25 cellular contexts compared by ENCODE assay signal in genomic region chr14:77106666-77107065, GRCh38. TPM values are rescaled to one million over a fixed set of nuclear protein-coding genes. Genes with fewer than 3 reads are reported as not detected.
DNase-seq lines count a peak whose midpoint lies in the region; ATAC-seq, FAIRE-seq and TF ChIP-seq lines count a peak whose summit lies in the region.
"Had no signal": no experiment of that assay in that cellular context is flagged by ENCODE, and none has a peak within 500 bp of the region (broad histone marks: within the 10 kb centered on the region; RNA-seq: fewer than 3 reads in every experiment).

No MANE protein-coding gene starts in this region.

- H4K20me1 ChIP-seq in HepG2 (ENCODE audit: insufficient read depth, low read length): no peaks in the 10 kb centered on the region

- H3K27ac ChIP-seq in coronary artery (peak overlapping the region; percentile 4 to 5), right cardiac atrium (ENCODE audit: low read length) (peak overlapping the region; percentile 82), gastrocnemius medialis (peak overlapping the region; percentile 93 to 99 (median 98)), HepG2 (ENCODE audit: extremely low read length, insufficient read depth, low read length) (no peak overlapping the region)
- H3K27ac ChIP-seq: C4-2B, epithelial cell of prostate, right lobe of liver, SJSA1, testis had no signal

- DNase-seq in MV-4-11 (lab: John Stamatoyannopoulos, UW): peak; percentile 9
- no peak for DNase-seq in coronary artery (ENCODE audit: low spot score)
- DNase-seq in right cardiac atrium: no peak
- peak; percentile 57 to 62 for DNase-seq in gastrocnemius medialis
- no peak for DNase-seq in stimulated activated CD4-positive, alpha-beta T cell treated with anti-CD3 and anti-CD28 coated beads, Interleukin-2, amount 100 ng/mL, for 24 hours
- no peak for DNase-seq in HepG2 (ENCODE audit: low spot score)
- DNase-seq in stimulated activated effector memory CD8-positive, alpha-beta T cell treated with anti-CD3 and anti-CD28 coated beads, Interleukin-12 subunit alpha, Interleukin-12 subunit beta, amount 100 ng/mL, for 72 hours (ENCODE audit: low spot score in 2 of 2): no peak
- no peak for DNase-seq in H7
- DNase-seq: activated CD8-positive, alpha-beta memory T cell treated with anti-CD3 and anti-CD28 coated beads, Interleukin-2, amount 50 U/mL, for 48 hours; activated effector memory CD4-positive, alpha-beta T cell treated with Interleukin-2 at 50 U/mL for 16 hours; Calu3; islet precursor cell; Kasumi-1; mammary epithelial cell; NCI-H1105; NCI-H2081 treated with DMSO at 0.1 percent for 48 hours; right lobe of liver; testis had no signal

- H3K27ac Mint-ChIP-seq in stimulated activated effector memory CD8-positive, alpha-beta T cell treated with anti-CD3 and anti-CD28 coated beads, Interleukin-12 subunit alpha, Interleukin-12 subunit beta, amount 100 ng/mL, for 72 hours: no peak overlapping the region
- H3K27ac Mint-ChIP-seq: T-helper 1 cell treated with Interleukin-12 subunit alpha and Interleukin-12 subunit beta and Interleukin-4 antibody, amounts not matched to agents 30 μg/mL and 1 μg/mL, for 36 hours had no signal

- no peaks in the 10 kb centered on the region for H3K4me1 Mint-ChIP-seq in stimulated activated effector memory CD8-positive, alpha-beta T cell treated with anti-CD3 and anti-CD28 coated beads, Interleukin-12 subunit alpha, Interleukin-12 subunit beta, amount 100 ng/mL, for 72 hours

- intact Hi-C loops in right cardiac atrium (cut with DNase I): no loop called here
- intact Hi-C loops in gastrocnemius medialis (cut with DNase I; ENCODE audit: low total_unique reads): no loop called here
- intact Hi-C loops in HepG2 (cut with micrococcal nuclease; ENCODE audit: unreplicated experiment): no loop called here

- POLR2A ChIA-PET in HepG2 (lab: Yijun Ruan, JAX): no interaction called here

- H2AFZ ChIP-seq in HepG2 (ENCODE audit: low read length): no peak overlapping the region

- H3K36me3 Mint-ChIP-seq in stimulated activated effector memory CD8-positive, alpha-beta T cell treated with anti-CD3 and anti-CD28 coated beads, Interleukin-12 subunit alpha, Interleukin-12 subunit beta, amount 100 ng/mL, for 72 hours: peaks cover 28% of the 10 kb centered on the region

- TF ChIP-seq POLR2A in gastrocnemius medialis (IDR thresholded peaks at IDR 0.05) (no peak), HepG2 (IDR thresholded peaks at IDR 0.05; ENCODE audit: insufficient read depth in 1 of 2, low read depth in 2 of 2, low read length in 2 of 2) (no peak)

- H3K4me2 ChIP-seq in HepG2 (ENCODE audit: low read depth, low read length): no peak overlapping the region

- H3K4me3 ChIP-seq in coronary artery: no peak overlapping the region
- H3K4me3 ChIP-seq in right cardiac atrium (ENCODE audit: low read length): no peak overlapping the region
- no peak overlapping the region for H3K4me3 ChIP-seq in gastrocnemius medialis
- no peak overlapping the region for H3K4me3 ChIP-seq in HepG2 (replicated peaks in 1 of 3; ENCODE audit: insufficient read depth in 1 of 3, low read depth in 2 of 3, low read length in 3 of 3)
- no peak overlapping the region for H3K4me3 ChIP-seq in H7 (ENCODE audit: insufficient read depth, low read depth, low read length)
- H3K4me3 ChIP-seq: right lobe of liver, SJSA1, testis had no signal

- FAIRE-seq in HepG2 (lab: Jason Lieb, UNC): no peak
- FAIRE-seq: bronchial epithelial cell, HTR-8/SVneo had no signal

- TF ChIP-seq RAD21 in HepG2 (CRISPR knock-in tag; IDR thresholded peaks at IDR 0.05): no peak

- H3K27me3 ChIP-seq in right cardiac atrium (ENCODE audit: control insufficient read depth, insufficient read depth) (no peaks in the 10 kb centered on the region), gastrocnemius medialis (no peaks in the 10 kb centered on the region), HepG2 (ENCODE audit: control insufficient read depth in 1 of 2, insufficient read depth in 2 of 2, low read length in 2 of 2) (no peaks in the 10 kb centered on the region), H7 (ENCODE audit: control insufficient read depth, insufficient read depth, low read length) (no peaks in the 10 kb centered on the region)
- H3K27me3 ChIP-seq: right lobe of liver, SJSA1, testis had no signal

- no peak for TF ChIP-seq CTCF in coronary artery (IDR thresholded peaks at IDR 0.05)
- TF ChIP-seq CTCF in gastrocnemius medialis (IDR thresholded peaks at IDR 0.05 in 4 of 5, conservative IDR thresholded peaks at IDR 0.05 in 1 of 5): no peak
- TF ChIP-seq CTCF in HepG2 (CRISPR knock-in tag; IDR thresholded peaks at IDR 0.05): no peak

- H3K4me1 ChIP-seq in right cardiac atrium (ENCODE audit: control insufficient read depth, insufficient read depth, low read length) (peaks cover 18% of the 10 kb centered on the region), gastrocnemius medialis (peaks cover 97 to 100% of the 10 kb centered on the region in 2 donors), HepG2 (ENCODE audit: insufficient read depth, low read length) (no peaks in the 10 kb centered on the region)

- peaks cover 0 to 36% of the 10 kb centered on the region in 2 donors for H3K36me3 ChIP-seq in gastrocnemius medialis
- peaks cover 6 to 44% of the 10 kb centered on the region in 2 experiments for H3K36me3 ChIP-seq in HepG2 (replicated peaks in 1 of 2; ENCODE audit: control insufficient read depth in 1 of 2, insufficient read depth in 2 of 2, low read length in 2 of 2)
- peaks cover 3% of the 10 kb centered on the region for H3K36me3 ChIP-seq in H7 (replicated peaks; ENCODE audit: control insufficient read depth, insufficient read depth, low read length)

- ATAC-seq in right cardiac atrium (peak; percentile 47 to 54), gastrocnemius medialis (peak; percentile 62 to 84), HepG2 (no peak)
- no peak for ATAC-seq in stimulated activated effector memory CD8-positive, alpha-beta T cell treated with anti-CD3 and anti-CD28 coated beads, Interleukin-12 subunit alpha, Interleukin-12 subunit beta, amount 100 ng/mL, for 72 hours
- ATAC-seq: right lobe of liver had no signal

- 59% methylated on average over 3 of the region's 3 CpGs for WGBS in right cardiac atrium
- WGBS in HepG2 (ENCODE audit: low lambda C conversion rate): 100% methylated on average over 3 of the region's 3 CpGs

- CTCF ChIA-PET in HepG2 (lab: Yijun Ruan, JAX; ENCODE audit: low intra/inter-chr PET ratio, low total read pairs): no interaction called here

- H3K9me3 ChIP-seq in right cardiac atrium (ENCODE audit: control insufficient read depth, low read length) (no peaks in the 10 kb centered on the region), gastrocnemius medialis (no peaks in the 10 kb centered on the region), HepG2 (ENCODE audit: low read length) (no peaks in the 10 kb centered on the region)
- H3K9me3 ChIP-seq: right lobe of liver, SJSA1, testis had no signal

- H3K4me3 Mint-ChIP-seq in stimulated activated effector memory CD8-positive, alpha-beta T cell treated with anti-CD3 and anti-CD28 coated beads, Interleukin-12 subunit alpha, Interleukin-12 subunit beta, amount 100 ng/mL, for 72 hours: no peak overlapping the region
- H3K4me3 Mint-ChIP-seq: T-helper 1 cell treated with Interleukin-12 subunit alpha and Interleukin-12 subunit beta and Interleukin-4 antibody, amounts not matched to agents 30 μg/mL and 1 μg/mL, for 36 hours had no signal

- H3K9me3 Mint-ChIP-seq in stimulated activated effector memory CD8-positive, alpha-beta T cell treated with anti-CD3 and anti-CD28 coated beads, Interleukin-12 subunit alpha, Interleukin-12 subunit beta, amount 100 ng/mL, for 72 hours: no peaks in the 10 kb centered on the region
- H3K9me3 Mint-ChIP-seq: T-helper 1 cell treated with Interleukin-12 subunit alpha and Interleukin-12 subunit beta and Interleukin-4 antibody, amounts not matched to agents 30 μg/mL and 1 μg/mL, for 36 hours had no signal

- TF ChIP-seq EP300 in HepG2 (IDR thresholded peaks at IDR 0.05; ENCODE audit: low read depth in 2 of 2, low read length in 2 of 2): no peak
- TF ChIP-seq EP300 in HepG2 (CRISPR knock-in tag; IDR thresholded peaks at IDR 0.05; ENCODE audit: borderline replicate concordance): no peak

- H3K9ac ChIP-seq in HepG2 (ENCODE audit: insufficient read depth, low read depth, low read length): no peak overlapping the region

- no TSS peak for BruUV-seq in HepG2 (replicated peaks; lab: Mats Ljungman, UMichigan)

- in situ Hi-C loops in gastrocnemius medialis (cut with MboI; ENCODE audit: low sequenced_read_pairs in 4 of 4): loop anchor here in 3 of 4 donors (10.0 to 25.0 kb wide), 2 partner anchors 208 to 356 kb away; partner anchors contain the start of genes AHSA1 (in 1 of the 3) and VIPAS39 (in 1 of the 3)
- in situ Hi-C loops in HepG2 (cut with HindIII; ENCODE audit: extremely low pct_ligation_motif_present, low pct_unique_long_range_greater_than_20kb): no loop called here

- H3K79me2 ChIP-seq in HepG2 (ENCODE audit: insufficient read depth, low read length): no peaks in the 10 kb centered on the region

RNA-seq across cellular contexts. Expression of gene CIPC, which starts 8.6 kb away (rescaled TPM):
- total RNA-seq in right cardiac atrium: 10 to 100 TPM; 54.3 to 73.1 (median 65.9) TPM
- polyA plus RNA-seq in right cardiac atrium: 28.1 TPM
- 100 to 1,000 TPM; 114 to 178 (median 120) TPM for total RNA-seq in gastrocnemius medialis
- 13.9 and 18.4 TPM in 2 replicates for total RNA-seq in HepG2 (2016; rRNA removed; fragmentation: Illumina TruSeq; extraction: Trizol)
- total RNA-seq in HepG2 (2016; cell fraction: cytosol; rRNA removed; fragmentation: Illumina TruSeq; extraction: Trizol; ENCODE audit: low read depth): 1.6 and 1.7 TPM in 2 replicates
- 12.8 and 18.2 TPM in 2 replicates for total RNA-seq in HepG2 (2016; cell fraction: insoluble cytoplasmic fraction; rRNA removed; fragmentation: Illumina TruSeq; extraction: Trizol)
- 9.4 and 10.0 TPM in 2 replicates for total RNA-seq in HepG2 (2016; cell fraction: membrane; rRNA removed; fragmentation: Illumina TruSeq; extraction: Trizol)
- 8.0 and 10.3 TPM in 2 replicates for total RNA-seq in HepG2 (2016; cell fraction: nucleus; rRNA removed; fragmentation: Illumina TruSeq; extraction: Trizol)
- 6.0 and 7.6 TPM in 2 replicates for polyA plus RNA-seq in HepG2 (2011; rRNA removed)
- polyA plus RNA-seq in HepG2 (2011; cell fraction: cytosol; rRNA removed): 4.8 and 5.6 TPM in 2 replicates
- 3.6 and 4.9 TPM in 2 replicates for polyA plus RNA-seq in HepG2 (2011; cell fraction: nucleus; rRNA removed)
- polyA plus RNA-seq in HepG2 (2012): 4.0 and 4.3 TPM in 2 replicates
- polyA plus RNA-seq in HepG2 (2016; cell fraction: cytosol; fragmentation: Illumina TruSeq; extraction: Trizol; ENCODE audit: low read depth): 0.84 and 0.93 TPM in 2 replicates
- 12.4 and 12.8 TPM in 2 replicates for polyA plus RNA-seq in HepG2 (2016; cell fraction: insoluble cytoplasmic fraction; fragmentation: Illumina TruSeq; extraction: Trizol; ENCODE audit: low read depth)
- 3.3 and 4.4 TPM in 2 replicates for polyA plus RNA-seq in HepG2 (2016; cell fraction: membrane; fragmentation: Illumina TruSeq; extraction: Trizol; ENCODE audit: low read depth)
- polyA plus RNA-seq in HepG2 (2016; cell fraction: nucleus; fragmentation: Illumina TruSeq; extraction: Trizol; ENCODE audit: insufficient read depth, low read depth): 10.3 and 11.4 TPM in 2 replicates
- 11.9 and 19.0 TPM in 2 replicates for polyA minus RNA-seq in HepG2 (2011; rRNA and poly(A)+ RNA removed; ENCODE audit: low replicate concordance)
- 6.0 and 6.7 TPM in 2 replicates for polyA minus RNA-seq in HepG2 (2011; cell fraction: cytosol; rRNA and poly(A)+ RNA removed)
- 5.9 and 7.2 TPM in 2 replicates for polyA minus RNA-seq in HepG2 (2011; cell fraction: nucleus; rRNA and poly(A)+ RNA removed)
- total RNA-seq in H7 (2014; rRNA removed; shearing (Covaris generic)): 18.7 and 22.3 TPM in 2 replicates

RNA-seq across cellular contexts. Expression of gene ZDHHC22, which starts 34.9 kb away (rescaled TPM):
- not detected for total RNA-seq in right cardiac atrium
- polyA plus RNA-seq in right cardiac atrium: not detected
- total RNA-seq in gastrocnemius medialis: not detected
- total RNA-seq in HepG2 (2016; rRNA removed; fragmentation: Illumina TruSeq; extraction: Trizol): not detected in 2 replicates
- not detected in 2 replicates for total RNA-seq in HepG2 (2016; cell fraction: cytosol; rRNA removed; fragmentation: Illumina TruSeq; extraction: Trizol; ENCODE audit: low read depth)
- not detected in 2 replicates for total RNA-seq in HepG2 (2016; cell fraction: insoluble cytoplasmic fraction; rRNA removed; fragmentation: Illumina TruSeq; extraction: Trizol)
- not detected in 2 replicates for total RNA-seq in HepG2 (2016; cell fraction: membrane; rRNA removed; fragmentation: Illumina TruSeq; extraction: Trizol)
- not detected in 2 replicates for total RNA-seq in HepG2 (2016; cell fraction: nucleus; rRNA removed; fragmentation: Illumina TruSeq; extraction: Trizol)
- polyA plus RNA-seq in HepG2 (2011; rRNA removed): not detected in 2 replicates
- polyA plus RNA-seq in HepG2 (2011; cell fraction: cytosol; rRNA removed): not detected in 2 replicates
- polyA plus RNA-seq in HepG2 (2011; cell fraction: nucleus; rRNA removed): not detected in 2 replicates
- polyA plus RNA-seq in HepG2 (2012): 0.04 TPM in 1 of 2 replicates, not detected in the other
- polyA plus RNA-seq in HepG2 (2016; cell fraction: cytosol; fragmentation: Illumina TruSeq; extraction: Trizol; ENCODE audit: low read depth): not detected in 2 replicates
- polyA plus RNA-seq in HepG2 (2016; cell fraction: insoluble cytoplasmic fraction; fragmentation: Illumina TruSeq; extraction: Trizol; ENCODE audit: low read depth): not detected in 2 replicates
- polyA plus RNA-seq in HepG2 (2016; cell fraction: membrane; fragmentation: Illumina TruSeq; extraction: Trizol; ENCODE audit: low read depth): not detected in 2 replicates
- polyA plus RNA-seq in HepG2 (2016; cell fraction: nucleus; fragmentation: Illumina TruSeq; extraction: Trizol; ENCODE audit: insufficient read depth, low read depth): not detected in 2 replicates
- not detected in 2 replicates for polyA minus RNA-seq in HepG2 (2011; rRNA and poly(A)+ RNA removed; ENCODE audit: low replicate concordance)
- not detected in 2 replicates for polyA minus RNA-seq in HepG2 (2011; cell fraction: cytosol; rRNA and poly(A)+ RNA removed)
- polyA minus RNA-seq in HepG2 (2011; cell fraction: nucleus; rRNA and poly(A)+ RNA removed): not detected in 2 replicates
- total RNA-seq in H7 (2014; rRNA removed; shearing (Covaris generic)): 8.9 and 11.6 TPM in 2 replicates
- total RNA-seq: bronchial epithelial cell, Calu3, mammary epithelial cell, NCI-H460, right lobe of liver had no signal
- polyA plus RNA-seq: mammary epithelial cell had no signal

Comparison
In these comparisons a context has a peak if more than half of its experiments do, and no peak if none do; other contexts are left out.
1. DNase-seq: peak in MV-4-11 (single experiment) and gastrocnemius medialis (2 of 2); none in coronary artery (single experiment), right cardiac atrium (0 of 3), stimulated activated CD4-positive, alpha-beta T cell treated with anti-CD3 and anti-CD28 coated beads, Interleukin-2, amount 100 ng/mL, for 24 hours (0 of 2), HepG2 (single experiment), stimulated activated effector memory CD8-positive, alpha-beta T cell treated with anti-CD3 and anti-CD28 coated beads, Interleukin-12 subunit alpha, Interleukin-12 subunit beta, amount 100 ng/mL, for 72 hours (0 of 2) and H7 (single experiment).
2. ATAC-seq: peak in right cardiac atrium (2 of 2) and gastrocnemius medialis (2 of 2); none in HepG2 (single experiment) and stimulated activated effector memory CD8-positive, alpha-beta T cell treated with anti-CD3 and anti-CD28 coated beads, Interleukin-12 subunit alpha, Interleukin-12 subunit beta, amount 100 ng/mL, for 72 hours (single experiment).